Comparison of ENCODE assay signal across 9 cellular contexts in the genomic region with DNA sequence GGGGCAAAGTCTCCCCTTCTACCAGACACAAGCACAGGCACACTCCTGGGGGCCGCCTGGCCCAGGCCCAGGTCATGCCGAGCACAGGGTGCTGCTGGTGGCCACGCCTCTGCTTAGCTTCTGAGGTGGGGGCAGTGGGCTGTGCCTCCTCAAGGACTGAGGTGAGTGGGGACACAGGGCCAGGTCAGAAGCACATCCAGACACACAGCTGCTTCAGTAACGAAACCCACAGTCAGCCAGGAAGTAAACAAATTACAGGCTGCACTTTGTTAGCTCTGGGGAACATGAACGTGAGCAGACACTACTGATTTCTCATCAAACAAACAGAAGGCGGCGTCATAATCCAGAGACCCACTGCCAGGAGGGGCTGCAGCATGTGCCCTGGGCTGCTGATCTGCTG.
DNase-seq lines count a peak whose midpoint lies in the region; ATAC-seq and TF ChIP-seq lines count a peak whose summit lies in the region.
"Had no signal": no experiment of that assay in that cellular context is flagged by ENCODE, and none has a peak within 500 bp of the region (broad histone marks: within the 10 kb centered on the region; RNA-seq: fewer than 3 reads in every experiment).

No MANE protein-coding gene starts in this region.

- CTCF ChIA-PET in CD8-positive, alpha-beta T cell (lab: Charles Lee), result no interaction called here

- no peak for TF ChIP-seq CTCF in CD8-positive, alpha-beta T cell (IDR thresholded peaks at IDR 0.05)

- DNase-seq in CD8-positive, alpha-beta T cell, result no peak
- peak; percentile 44 for DNase-seq in GM19240 (ENCODE audit: insufficient read length, low spot score)
- DNase-seq in KG1 (lab: John Stamatoyannopoulos, UW), result no peak
- DNase-seq in stimulated activated CD4-positive, alpha-beta T cell treated with anti-CD3 and anti-CD28 coated beads, Interleukin-4, amount 100 ng/mL, for 4 hours, result no peak
- no peak for DNase-seq in NK-92 (lab: John Stamatoyannopoulos, UW; ENCODE audit: unreplicated experiment)

- no peak overlapping the region for H3K4me3 Mint-ChIP-seq in CD8-positive, alpha-beta T cell
- H3K4me3 Mint-ChIP-seq in T-helper 1 cell treated with Interleukin-12 subunit alpha and Interleukin-12 subunit beta and Interleukin-4 antibody, amounts not matched to agents 30 μg/mL and 1 μg/mL, for 36 hours, result no peak overlapping the region

- POLR2A ChIA-PET in CD8-positive, alpha-beta T cell (lab: Charles Lee), result no interaction called here

- no peak overlapping the region for H3K27ac ChIP-seq in CD8-positive, alpha-beta T cell (ENCODE audit: low read depth, low read length)
- H3K27ac ChIP-seq: neutrophil had no signal

- peak overlapping the region; percentile 37 for H3K27ac Mint-ChIP-seq in CD8-positive, alpha-beta T cell
- peak overlapping the region; percentile 74 for H3K27ac Mint-ChIP-seq in T-helper 1 cell treated with Interleukin-12 subunit alpha and Interleukin-12 subunit beta and Interleukin-4 antibody, amounts not matched to agents 30 μg/mL and 1 μg/mL, for 36 hours

- H3K36me3 Mint-ChIP-seq in CD8-positive, alpha-beta T cell, result no peaks in the 10 kb centered on the region
- H3K36me3 Mint-ChIP-seq in T-helper 1 cell treated with Interleukin-12 subunit alpha and Interleukin-12 subunit beta and Interleukin-4 antibody, amounts not matched to agents 30 μg/mL and 1 μg/mL, for 36 hours (ENCODE audit: low read depth), result no peaks in the 10 kb centered on the region

- no peak overlapping the region for H3K4me3 ChIP-seq in CD8-positive, alpha-beta T cell (ENCODE audit: low read depth, low read length)

- peak; percentile 74 for ATAC-seq in CD8-positive, alpha-beta T cell
- ATAC-seq in HG03378 (IDR thresholded peaks at IDR 0.05; ENCODE audit: unreplicated experiment), result peak; percentile 41
- ATAC-seq in HG03196 (IDR thresholded peaks at IDR 0.05; ENCODE audit: unreplicated experiment), result no peak

- intact Hi-C loops in CD8-positive, alpha-beta T cell (cut with DNase I, micrococcal nuclease), result no loop called here

- no peaks in the 10 kb centered on the region for H3K9me3 Mint-ChIP-seq in CD8-positive, alpha-beta T cell
- no peaks in the 10 kb centered on the region for H3K9me3 Mint-ChIP-seq in T-helper 1 cell treated with Interleukin-12 subunit alpha and Interleukin-12 subunit beta and Interleukin-4 antibody, amounts not matched to agents 30 μg/mL and 1 μg/mL, for 36 hours

- no peaks in the 10 kb centered on the region for H3K9me3 ChIP-seq in CD8-positive, alpha-beta T cell (ENCODE audit: low read length)
- H3K9me3 ChIP-seq: neutrophil had no signal

- H3K4me1 Mint-ChIP-seq in CD8-positive, alpha-beta T cell (ENCODE audit: low read depth), result peaks cover 15% of the 10 kb centered on the region
- peaks cover 16% of the 10 kb centered on the region for H3K4me1 Mint-ChIP-seq in T-helper 1 cell treated with Interleukin-12 subunit alpha and Interleukin-12 subunit beta and Interleukin-4 antibody, amounts not matched to agents 30 μg/mL and 1 μg/mL, for 36 hours (ENCODE audit: low read depth)

- H3K27me3 ChIP-seq in CD8-positive, alpha-beta T cell (ENCODE audit: insufficient read depth, low read length), result no peaks in the 10 kb centered on the region
- H3K27me3 ChIP-seq: neutrophil had no signal

- peaks cover 8% of the 10 kb centered on the region for H3K4me1 ChIP-seq in CD8-positive, alpha-beta T cell (ENCODE audit: insufficient read depth, low read length)

- H3K27me3 Mint-ChIP-seq in CD8-positive, alpha-beta T cell (ENCODE audit: low read depth), result no peaks in the 10 kb centered on the region
- no peaks in the 10 kb centered on the region for H3K27me3 Mint-ChIP-seq in T-helper 1 cell treated with Interleukin-12 subunit alpha and Interleukin-12 subunit beta and Interleukin-4 antibody, amounts not matched to agents 30 μg/mL and 1 μg/mL, for 36 hours (ENCODE audit: low read depth)

- H3K36me3 ChIP-seq in CD8-positive, alpha-beta T cell (ENCODE audit: insufficient read depth, low read length), result no peaks in the 10 kb centered on the region
- H3K36me3 ChIP-seq: neutrophil had no signal
